1 cellular context compared by ENCODE assay signal in the genomic region with DNA sequence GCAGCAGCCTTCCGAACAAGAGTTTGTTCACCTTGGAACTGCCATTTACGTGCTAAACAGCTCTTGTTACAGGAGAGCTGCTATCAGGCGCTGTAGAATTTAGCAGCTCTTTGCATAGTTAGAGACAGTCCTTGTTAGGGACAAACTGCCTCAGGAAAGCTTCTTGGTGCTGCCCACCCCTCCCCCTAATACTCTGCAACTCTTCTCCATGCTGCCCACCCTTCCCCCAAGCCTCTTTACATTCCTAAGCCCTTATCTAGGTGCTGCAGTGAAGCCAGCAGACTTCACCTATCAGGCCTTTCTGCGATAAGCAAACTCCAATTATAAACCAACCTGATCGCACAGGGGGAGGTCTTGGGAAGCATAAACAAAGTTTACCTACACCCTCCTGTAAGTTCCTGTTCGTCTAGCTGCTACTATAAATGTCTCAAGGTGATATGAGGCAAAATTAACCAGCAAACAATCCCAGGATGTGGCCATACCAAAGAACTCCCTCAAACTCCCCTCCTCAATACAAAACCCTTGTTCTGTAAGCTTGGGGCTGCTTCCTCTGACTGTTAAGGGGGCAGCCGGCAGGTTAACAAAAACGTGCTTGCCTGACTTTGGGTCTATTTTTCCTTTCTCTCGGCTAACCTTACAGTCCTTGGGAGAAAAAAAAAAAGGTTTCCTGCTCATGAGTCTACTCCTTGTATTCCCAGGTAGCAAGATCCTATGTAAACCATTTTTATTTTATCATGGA.
TF ChIP-seq lines count a peak whose summit lies in the region.

No MANE protein-coding gene starts in this region.

TF ChIP-seq in K562, 482 proteins besides CTCF, POLR2A, EP300 and RAD21 (continued from another document and continues in another):
- TF ChIP-seq, protein P1, sequence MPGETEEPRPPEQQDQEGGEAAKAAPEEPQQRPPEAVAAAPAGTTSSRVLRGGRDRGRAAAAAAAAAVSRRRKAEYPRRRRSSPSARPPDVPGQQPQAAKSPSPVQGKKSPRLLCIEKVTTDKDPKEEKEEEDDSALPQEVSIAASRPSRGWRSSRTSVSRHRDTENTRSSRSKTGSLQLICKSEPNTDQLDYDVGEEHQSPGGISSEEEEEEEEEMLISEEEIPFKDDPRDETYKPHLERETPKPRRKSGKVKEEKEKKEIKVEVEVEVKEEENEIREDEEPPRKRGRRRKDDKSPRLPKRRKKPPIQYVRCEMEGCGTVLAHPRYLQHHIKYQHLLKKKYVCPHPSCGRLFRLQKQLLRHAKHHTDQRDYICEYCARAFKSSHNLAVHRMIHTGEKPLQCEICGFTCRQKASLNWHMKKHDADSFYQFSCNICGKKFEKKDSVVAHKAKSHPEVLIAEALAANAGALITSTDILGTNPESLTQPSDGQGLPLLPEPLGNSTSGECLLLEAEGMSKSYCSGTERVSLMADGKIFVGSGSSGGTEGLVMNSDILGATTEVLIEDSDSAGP (CRISPR knock-in tag; IDR thresholded peaks at IDR 0.05): no peak
- TF ChIP-seq ZNF124 (CRISPR knock-in tag; IDR thresholded peaks at IDR 0.05): no peak
- peak; percentile 78 for TF ChIP-seq CHD2 (IDR thresholded peaks at IDR 0.05; ENCODE audit: low read depth, low read length)
- TF ChIP-seq ZNF589 (CRISPR knock-in tag; IDR thresholded peaks at IDR 0.05; ENCODE audit: low read depth): no peak
- no peak for TF ChIP-seq RNF219 (CRISPR knock-in tag; IDR thresholded peaks at IDR 0.05)
- TF ChIP-seq, protein P2, sequence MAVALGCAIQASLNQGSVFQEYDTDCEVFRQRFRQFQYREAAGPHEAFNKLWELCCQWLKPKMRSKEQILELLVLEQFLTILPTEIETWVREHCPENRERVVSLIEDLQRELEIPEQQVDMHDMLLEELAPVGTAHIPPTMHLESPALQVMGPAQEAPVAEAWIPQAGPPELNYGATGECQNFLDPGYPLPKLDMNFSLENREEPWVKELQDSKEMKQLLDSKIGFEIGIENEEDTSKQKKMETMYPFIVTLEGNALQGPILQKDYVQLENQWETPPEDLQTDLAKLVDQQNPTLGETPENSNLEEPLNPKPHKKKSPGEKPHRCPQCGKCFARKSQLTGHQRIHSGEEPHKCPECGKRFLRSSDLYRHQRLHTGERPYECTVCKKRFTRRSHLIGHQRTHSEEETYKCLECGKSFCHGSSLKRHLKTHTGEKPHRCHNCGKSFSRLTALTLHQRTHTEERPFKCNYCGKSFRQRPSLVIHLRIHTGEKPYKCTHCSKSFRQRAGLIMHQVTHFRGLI (CRISPR knock-in tag; IDR thresholded peaks at IDR 0.05): no peak
- no peak for TF ChIP-seq CREBBP (IDR thresholded peaks at IDR 0.05; ENCODE audit: low read depth, low read length)
- no peak for TF ChIP-seq L3MBTL2 (IDR thresholded peaks at IDR 0.05)
- TF ChIP-seq SMARCE1 (IDR thresholded peaks at IDR 0.05): peak; percentile 95
- TF ChIP-seq CCNT2 (IDR thresholded peaks at IDR 0.05; ENCODE audit: borderline replicate concordance, extremely low read depth, insufficient read length, low read depth, low read length): peak; percentile 88
- TF ChIP-seq TEAD2 (tag; IDR thresholded peaks at IDR 0.05): peak; percentile 94
- TF ChIP-seq NR4A1 (CRISPR knock-in tag; IDR thresholded peaks at IDR 0.05): no peak
- peak; percentile 41; the same call in 1 of the 2 replicates for TF ChIP-seq NR4A1 (tag; IDR thresholded peaks at IDR 0.05)
- no peak for TF ChIP-seq NFE2L1 (tag; IDR thresholded peaks at IDR 0.05; ENCODE audit: borderline replicate concordance, low read depth)
- peak; percentile 96 for TF ChIP-seq PML (IDR thresholded peaks at IDR 0.05; ENCODE audit: low read length)
- TF ChIP-seq DACH1 (IDR thresholded peaks at IDR 0.05; ENCODE audit: partially characterized antibody): peak; percentile 62
- no peak for TF ChIP-seq TCF15 (CRISPR knock-in tag; IDR thresholded peaks at IDR 0.05)
- TF ChIP-seq NR2C2 (CRISPR knock-in tag; IDR thresholded peaks at IDR 0.05): no peak
- TF ChIP-seq NR2C2 (tag; IDR thresholded peaks at IDR 0.05): no peak
- no peak for TF ChIP-seq HCFC1 (IDR thresholded peaks at IDR 0.05; ENCODE audit: low read depth, low read length)
- no peak for TF ChIP-seq HNRNPL (IDR thresholded peaks at IDR 0.05; ENCODE audit: low read depth, low read length)
- no peak for TF ChIP-seq C11orf30 (IDR thresholded peaks at IDR 0.05; ENCODE audit: low read depth)
- TF ChIP-seq ZNF280A (IDR thresholded peaks at IDR 0.05; ENCODE audit: low read depth, partially characterized antibody): no peak
- no peak for TF ChIP-seq XRCC4 (IDR thresholded peaks at IDR 0.05; ENCODE audit: extremely low read depth, insufficient read depth, insufficient read length)
- no peak for TF ChIP-seq POLR2H (tag; IDR thresholded peaks at IDR 0.05; ENCODE audit: low read depth)
- TF ChIP-seq RHOXF2B (CRISPR knock-in tag; conservative IDR thresholded peaks at IDR 0.05): no peak
- no peak for TF ChIP-seq SNRNP70 (optimal IDR thresholded peaks at IDR 0.05; ENCODE audit: low read depth, low read length)
- TF ChIP-seq CBX5 (IDR thresholded peaks at IDR 0.05; ENCODE audit: borderline replicate concordance, low read depth): peak; percentile 62; the same call in 1 of the 2 replicates
- TF ChIP-seq GTF3C2 (IDR thresholded peaks at IDR 0.05; ENCODE audit: borderline replicate concordance, extremely low read depth, insufficient read length): no peak
- TF ChIP-seq ZNF384 (IDR thresholded peaks at IDR 0.05; ENCODE audit: low read depth, low read length): 0 out of 2 replicates have a peak, but pooled peaks have one; percentile 3
- TF ChIP-seq RAD51 (IDR thresholded peaks at IDR 0.05; ENCODE audit: borderline replicate concordance, low read depth): no peak
- TF ChIP-seq, protein P3, sequence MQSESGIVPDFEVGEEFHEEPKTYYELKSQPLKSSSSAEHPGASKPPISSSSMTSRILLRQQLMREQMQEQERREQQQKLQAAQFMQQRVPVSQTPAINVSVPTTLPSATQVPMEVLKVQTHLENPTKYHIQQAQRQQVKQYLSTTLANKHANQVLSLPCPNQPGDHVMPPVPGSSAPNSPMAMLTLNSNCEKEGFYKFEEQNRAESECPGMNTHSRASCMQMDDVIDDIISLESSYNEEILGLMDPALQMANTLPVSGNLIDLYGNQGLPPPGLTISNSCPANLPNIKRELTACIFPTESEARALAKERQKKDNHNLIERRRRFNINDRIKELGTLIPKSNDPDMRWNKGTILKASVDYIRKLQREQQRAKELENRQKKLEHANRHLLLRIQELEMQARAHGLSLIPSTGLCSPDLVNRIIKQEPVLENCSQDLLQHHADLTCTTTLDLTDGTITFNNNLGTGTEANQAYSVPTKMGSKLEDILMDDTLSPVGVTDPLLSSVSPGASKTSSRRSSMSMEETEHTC (IDR thresholded peaks at IDR 0.05): peak; percentile 84
- peak; percentile 94; the same call in 1 of the 2 replicates for TF ChIP-seq CC2D1A (IDR thresholded peaks at IDR 0.05)
- TF ChIP-seq MBD2 (IDR thresholded peaks at IDR 0.05; ENCODE audit: borderline replicate concordance, low read depth): peak; percentile 80
- TF ChIP-seq ELF2 (CRISPR knock-in tag; IDR thresholded peaks at IDR 0.05): no peak
- TF ChIP-seq GATAD2A (IDR thresholded peaks at IDR 0.05): peak; percentile 79; the same call in 1 of the 2 replicates
- TF ChIP-seq ZNF224 (CRISPR knock-in tag; IDR thresholded peaks at IDR 0.05): no peak
- TF ChIP-seq ZNF253 (CRISPR knock-in tag; conservative IDR thresholded peaks at IDR 0.05): no peak
- TF ChIP-seq, protein P4, sequence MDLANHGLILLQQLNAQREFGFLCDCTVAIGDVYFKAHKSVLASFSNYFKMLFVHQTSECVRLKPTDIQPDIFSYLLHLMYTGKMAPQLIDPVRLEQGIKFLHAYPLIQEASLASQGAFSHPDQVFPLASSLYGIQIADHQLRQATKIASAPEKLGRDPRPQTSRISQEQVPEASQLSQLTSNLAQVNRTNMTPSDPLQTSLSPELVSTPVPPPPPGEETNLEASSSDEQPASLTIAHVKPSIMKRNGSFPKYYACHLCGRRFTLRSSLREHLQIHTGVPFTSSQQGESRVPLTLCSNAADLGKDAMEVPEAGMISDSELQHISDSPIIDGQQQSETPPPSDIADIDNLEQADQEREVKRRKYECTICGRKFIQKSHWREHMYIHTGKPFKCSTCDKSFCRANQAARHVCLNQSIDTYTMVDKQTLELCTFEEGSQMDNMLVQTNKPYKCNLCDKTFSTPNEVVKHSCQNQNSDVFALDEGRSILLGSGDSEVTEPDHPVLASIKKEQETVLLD (IDR thresholded peaks at IDR 0.05): peak; percentile 68; the same call in 1 of the 2 replicates
- no peak for TF ChIP-seq ZBTB17 (CRISPR knock-in tag; IDR thresholded peaks at IDR 0.05)
- TF ChIP-seq ELK1 (CRISPR knock-in tag; IDR thresholded peaks at IDR 0.05): no peak
- TF ChIP-seq DMBX1 (CRISPR knock-in tag; IDR thresholded peaks at IDR 0.05; ENCODE audit: borderline replicate concordance): 0 out of 2 replicates have a peak, but pooled peaks have one; percentile 15
- TF ChIP-seq, protein P5, sequence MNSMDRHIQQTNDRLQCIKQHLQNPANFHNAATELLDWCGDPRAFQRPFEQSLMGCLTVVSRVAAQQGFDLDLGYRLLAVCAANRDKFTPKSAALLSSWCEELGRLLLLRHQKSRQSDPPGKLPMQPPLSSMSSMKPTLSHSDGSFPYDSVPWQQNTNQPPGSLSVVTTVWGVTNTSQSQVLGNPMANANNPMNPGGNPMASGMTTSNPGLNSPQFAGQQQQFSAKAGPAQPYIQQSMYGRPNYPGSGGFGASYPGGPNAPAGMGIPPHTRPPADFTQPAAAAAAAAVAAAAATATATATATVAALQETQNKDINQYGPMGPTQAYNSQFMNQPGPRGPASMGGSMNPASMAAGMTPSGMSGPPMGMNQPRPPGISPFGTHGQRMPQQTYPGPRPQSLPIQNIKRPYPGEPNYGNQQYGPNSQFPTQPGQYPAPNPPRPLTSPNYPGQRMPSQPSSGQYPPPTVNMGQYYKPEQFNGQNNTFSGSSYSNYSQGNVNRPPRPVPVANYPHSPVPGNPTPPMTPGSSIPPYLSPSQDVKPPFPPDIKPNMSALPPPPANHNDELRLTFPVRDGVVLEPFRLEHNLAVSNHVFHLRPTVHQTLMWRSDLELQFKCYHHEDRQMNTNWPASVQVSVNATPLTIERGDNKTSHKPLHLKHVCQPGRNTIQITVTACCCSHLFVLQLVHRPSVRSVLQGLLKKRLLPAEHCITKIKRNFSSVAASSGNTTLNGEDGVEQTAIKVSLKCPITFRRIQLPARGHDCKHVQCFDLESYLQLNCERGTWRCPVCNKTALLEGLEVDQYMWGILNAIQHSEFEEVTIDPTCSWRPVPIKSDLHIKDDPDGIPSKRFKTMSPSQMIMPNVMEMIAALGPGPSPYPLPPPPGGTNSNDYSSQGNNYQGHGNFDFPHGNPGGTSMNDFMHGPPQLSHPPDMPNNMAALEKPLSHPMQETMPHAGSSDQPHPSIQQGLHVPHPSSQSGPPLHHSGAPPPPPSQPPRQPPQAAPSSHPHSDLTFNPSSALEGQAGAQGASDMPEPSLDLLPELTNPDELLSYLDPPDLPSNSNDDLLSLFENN (IDR thresholded peaks at IDR 0.05; ENCODE audit: low read depth in 2 of 2, low read length in 2 of 2): peak in 1 of 2 experiments; percentile 93; a peak in 2 of 4 replicates
